Comparison of ENCODE assay signal across 14 cellular contexts in the genomic region with DNA sequence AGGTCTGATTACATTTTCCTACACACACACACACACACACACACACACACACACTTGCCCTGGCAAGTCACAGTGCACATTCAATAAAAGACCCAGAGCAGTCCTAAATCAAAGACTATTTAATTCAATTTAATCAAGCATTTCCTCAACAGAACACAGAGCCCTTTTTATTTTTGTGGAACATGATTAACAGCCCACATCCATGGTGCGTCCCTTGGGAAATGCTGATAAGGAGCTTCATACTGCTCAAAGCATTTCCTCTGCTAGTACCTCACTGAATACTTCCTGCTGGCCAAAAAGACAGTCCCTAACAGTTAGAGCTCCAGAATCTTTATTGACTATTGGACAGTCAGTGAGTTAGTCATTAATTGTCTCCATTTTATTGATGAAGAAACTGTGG. TPM values are rescaled to one million over a fixed set of nuclear protein-coding genes. Genes with fewer than 3 reads are reported as not detected.
DNase-seq lines count a peak whose midpoint lies in the region; ATAC-seq and TF ChIP-seq lines count a peak whose summit lies in the region.
"Had no signal": no experiment of that assay in that cellular context is flagged by ENCODE, and none has a peak within 500 bp of the region (broad histone marks: within the 10 kb centered on the region; RNA-seq: fewer than 3 reads in every experiment).

No MANE protein-coding gene starts in this region.

- H3K79me2 ChIP-seq in mammary epithelial cell (ENCODE audit: insufficient read depth, low read length), result no peaks in the 10 kb centered on the region

- CTCF ChIA-PET in mammary epithelial cell (lab: Charles Lee; ENCODE audit: low non-redundant PET), result no interaction called here

- TF ChIP-seq CTCF in astrocyte of the spinal cord (IDR thresholded peaks at IDR 0.05; ENCODE audit: low read depth, low read length) (no peak), mammary epithelial cell (conservative IDR thresholded peaks at IDR 0.05 in 1 of 2, IDR thresholded peaks at IDR 0.05 in 1 of 2; ENCODE audit: extremely low read depth in 1 of 2, insufficient read depth in 1 of 2, low read depth in 1 of 2, low read length in 2 of 2) (no peak)

- peaks cover 16% of the 10 kb centered on the region for H3K4me1 ChIP-seq in stomach smooth muscle (ENCODE audit: control insufficient read depth, insufficient read depth, low read length)
- H3K4me1 ChIP-seq in mammary epithelial cell (ENCODE audit: insufficient read depth, low read length), result no peaks in the 10 kb centered on the region

- dilution Hi-C loops in mammary epithelial cell (cut with HindIII; ENCODE audit: low sequenced_read_pairs), result no loop called here

- ATAC-seq in HG03025 (IDR thresholded peaks at IDR 0.05; ENCODE audit: low FRiP score, unreplicated experiment), result no peak
- ATAC-seq: activated T-helper 17 cell treated with anti-CD3 and anti-CD28 coated beads, Interleukin-2, amount 50 U/mL, for 72 hours; stimulated activated naive CD8-positive, alpha-beta T cell treated with anti-CD3 and anti-CD28 coated beads, Interleukin-15, amount 100 ng/mL, for 72 hours; T-helper 17 cell had no signal

- H3K9me3 ChIP-seq in stomach smooth muscle (ENCODE audit: control insufficient read depth in 2 of 2, low read length in 2 of 2), result peaks cover 0 to 2% of the 10 kb centered on the region in 2 donors
- no peaks in the 10 kb centered on the region for H3K9me3 ChIP-seq in mammary epithelial cell (replicated peaks; ENCODE audit: insufficient read depth, low read length)

- no peak overlapping the region for H3K4me2 ChIP-seq in mammary epithelial cell (ENCODE audit: insufficient read depth, low read depth, low read length)

- DNase-seq in HS-5 (ENCODE audit: low read depth), result peak; percentile 13
- peak; percentile 49 for DNase-seq in astrocyte of the spinal cord (ENCODE audit: low read depth, low spot score)
- DNase-seq in hepatic stellate cell (ENCODE audit: low spot score), result peak; percentile 69
- DNase-seq in activated CD8-positive, alpha-beta memory T cell treated with anti-CD3 and anti-CD28 coated beads, Interleukin-2, amount 50 U/mL, for 4 hours, result no peak
- DNase-seq in mammary epithelial cell, result no peak
- DNase-seq: activated CD4-positive, alpha-beta T cell treated with anti-CD3 and anti-CD28 coated beads, Interleukin-2, amount 50 U/mL, for 1 hour; MG63; NCI-H2171 treated with DMSO at 0.1 percent for 48 hours; stimulated activated naive CD8-positive, alpha-beta T cell treated with anti-CD3 and anti-CD28 coated beads, Interleukin-15, amount 100 ng/mL, for 72 hours; T-helper 17 cell had no signal

- H2AFZ ChIP-seq in mammary epithelial cell (ENCODE audit: low read depth, low read length), result no peak overlapping the region

- intact Hi-C loops in mammary epithelial cell (cut with micrococcal nuclease), result no loop called here

- BruUV-seq in mammary epithelial cell (replicated peaks; lab: Mats Ljungman, UMichigan), result no TSS peak

- H3K4me3 ChIP-seq in astrocyte of the spinal cord (ENCODE audit: low read depth, low read length), result no peak overlapping the region
- H3K4me3 ChIP-seq in stomach smooth muscle (ENCODE audit: low read length in 2 of 2), result peak overlapping the region in 1 of 2 donors; percentile 3
- H3K4me3 ChIP-seq in mammary epithelial cell (replicated peaks in 1 of 3; ENCODE audit: insufficient read depth in 1 of 3, low read depth in 2 of 3, low read length in 3 of 3), result no peak overlapping the region
- H3K4me3 ChIP-seq: MG63 had no signal

- 58% methylated on average over 1 of the region's 1 CpG for whole genome bisulfite sequencing in mammary epithelial cell (ENCODE audit: low coverage, missing lambda C conversion rate)

- no peaks in the 10 kb centered on the region for H3K27me3 ChIP-seq in stomach smooth muscle (ENCODE audit: control insufficient read depth in 1 of 2, insufficient read depth in 2 of 2, low read length in 2 of 2)
- no peaks in the 10 kb centered on the region for H3K27me3 ChIP-seq in mammary epithelial cell (ENCODE audit: insufficient read depth, low read length)
- H3K27me3 ChIP-seq: MG63 had no signal

- H4K20me1 ChIP-seq in mammary epithelial cell (ENCODE audit: insufficient read depth, low read length), result no peaks in the 10 kb centered on the region

- in situ Hi-C loops in astrocyte of the spinal cord (cut with HindIII; ENCODE audit: low sequenced_read_pairs) (no loop called here), mammary epithelial cell (cut with MboI; ENCODE audit: low sequenced_read_pairs in 2 of 2) (no loop called here)

- no peaks in the 10 kb centered on the region for H3K36me3 ChIP-seq in stomach smooth muscle (ENCODE audit: control insufficient read depth in 2 of 2, insufficient read depth in 2 of 2, low read length in 2 of 2)
- H3K36me3 ChIP-seq in mammary epithelial cell (ENCODE audit: insufficient read depth, low read length), result no peaks in the 10 kb centered on the region
- H3K36me3 ChIP-seq: MG63 had no signal

- H3K9ac ChIP-seq in stomach smooth muscle (ENCODE audit: low read length in 2 of 2), result no peak overlapping the region
- no peak overlapping the region for H3K9ac ChIP-seq in mammary epithelial cell (ENCODE audit: insufficient read depth, low read length)

- H3K27ac ChIP-seq in stomach smooth muscle (ENCODE audit: low read length) (peak overlapping the region; percentile 62), mammary epithelial cell (ENCODE audit: insufficient read depth, low read depth, low read length) (no peak overlapping the region)
- H3K27ac ChIP-seq: epithelial cell of prostate had no signal

RNA-seq across cellular contexts. Expression of a gene that starts 43.1 kb away (rescaled TPM):
- 10 to 100 TPM; 53.2 to 76.9 TPM for total RNA-seq in mammary epithelial cell
- 46.2 TPM for polyA plus RNA-seq in mammary epithelial cell
- polyA minus RNA-seq in mammary epithelial cell, result 113 TPM

Comparison
In these comparisons a context has a peak if more than half of its experiments do, and no peak if none do; other contexts are left out.
1. DNase-seq: peak in HS-5 (single experiment), astrocyte of the spinal cord (single experiment) and hepatic stellate cell (single experiment); none in activated CD8-positive, alpha-beta memory T cell treated with anti-CD3 and anti-CD28 coated beads, Interleukin-2, amount 50 U/mL, for 4 hours (single experiment) and mammary epithelial cell (single experiment).